ENCODE assay signal across 23 cellular contexts in the genomic region with DNA sequence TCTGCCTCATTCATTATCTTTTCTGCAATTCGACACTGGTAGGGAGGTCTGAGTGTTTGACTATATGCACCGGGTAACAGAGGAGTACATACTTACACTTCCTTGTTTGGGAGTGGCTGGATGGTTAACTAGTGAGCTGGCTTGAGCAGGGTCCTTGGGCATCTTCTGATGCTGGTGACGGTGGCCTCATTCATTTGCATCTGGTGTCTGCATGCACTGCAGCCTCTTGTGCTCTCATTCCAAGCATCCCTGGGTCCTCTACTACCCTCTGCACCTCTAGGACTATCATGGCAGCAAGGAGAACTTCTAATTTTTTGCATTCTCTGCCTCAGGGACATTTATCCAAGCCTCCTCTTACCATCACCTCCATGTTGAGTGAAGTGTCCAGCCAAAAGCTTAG.
DNase-seq lines count a peak whose midpoint lies in the region; ATAC-seq and TF ChIP-seq lines count a peak whose summit lies in the region.
"Had no signal": no experiment of that assay in that cellular context is flagged by ENCODE, and none has a peak within 500 bp of the region (broad histone marks: within the 10 kb centered on the region; RNA-seq: fewer than 3 reads in every experiment).

No MANE protein-coding gene starts in this region.

- no peaks in the 10 kb centered on the region for H3K27me3 ChIP-seq in PC-3 (ENCODE audit: low read length)
- H3K27me3 ChIP-seq in CD8-positive, alpha-beta memory T cell (ENCODE audit: insufficient read depth, low read length, poor library complexity, severe bottlenecking): no peaks in the 10 kb centered on the region

- H3K27ac ChIP-seq in PC-3 (ENCODE audit: low read length): no peak overlapping the region
- no peak overlapping the region for H3K27ac ChIP-seq in CD8-positive, alpha-beta memory T cell (ENCODE audit: low read depth, low read length)
- H3K27ac ChIP-seq: KMS-11 had no signal

- no peak overlapping the region for H3K4me3 Mint-ChIP-seq in CD8-positive, alpha-beta memory T cell
- H3K4me3 Mint-ChIP-seq: CD8-positive, alpha-beta T cell; H9; HFFc6; T-helper 1 cell treated with Interleukin-12 subunit alpha and Interleukin-12 subunit beta and Interleukin-4 antibody, amounts not matched to agents 30 μg/mL and 1 μg/mL, for 36 hours had no signal

- peaks cover 0 to 12% (median 4%) of the 10 kb centered on the region in 5 donors for H3K9me3 Mint-ChIP-seq in CD8-positive, alpha-beta memory T cell
- H3K9me3 Mint-ChIP-seq: CD8-positive, alpha-beta T cell; H9; HFFc6; T-helper 1 cell treated with Interleukin-12 subunit alpha and Interleukin-12 subunit beta and Interleukin-4 antibody, amounts not matched to agents 30 μg/mL and 1 μg/mL, for 36 hours had no signal

- H3K4me2 ChIP-seq in PC-3 (ENCODE audit: low read length): no peak overlapping the region
- H3K4me2 ChIP-seq: KMS-11 had no signal

- no peaks in the 10 kb centered on the region for H3K4me1 Mint-ChIP-seq in CD8-positive, alpha-beta memory T cell

- no peak for TF ChIP-seq CTCF in PC-3 (conservative IDR thresholded peaks at IDR 0.05; ENCODE audit: low read depth, low read length)

- no peaks in the 10 kb centered on the region for H3F3A ChIP-seq in PC-3 (ENCODE audit: low read length, unreplicated experiment)

- no TSS peak for BruUV-seq in PC-3 (replicated peaks; lab: Mats Ljungman, UMichigan)

- H3K9me2 ChIP-seq in PC-3 (replicated peaks; ENCODE audit: low read length): no peaks in the 10 kb centered on the region

- H3K36me3 Mint-ChIP-seq in CD8-positive, alpha-beta memory T cell: no peaks in the 10 kb centered on the region
- H3K36me3 Mint-ChIP-seq: CD8-positive, alpha-beta T cell had no signal

- no peaks in the 10 kb centered on the region for H3K4me1 ChIP-seq in PC-3 (ENCODE audit: insufficient read depth, low read length)
- H3K4me1 ChIP-seq in CD8-positive, alpha-beta memory T cell (ENCODE audit: insufficient read depth, low read length): no peaks in the 10 kb centered on the region

- H2AFZ ChIP-seq in PC-3 (ENCODE audit: low read length): no peak overlapping the region

- H3K4me3 ChIP-seq in PC-3 (ENCODE audit: low read length): no peak overlapping the region
- no peak overlapping the region for H3K4me3 ChIP-seq in CD8-positive, alpha-beta memory T cell (ENCODE audit: low read length)

- H3K36me3 ChIP-seq in PC-3 (ENCODE audit: low read depth, low read length): no peaks in the 10 kb centered on the region
- no peaks in the 10 kb centered on the region for H3K36me3 ChIP-seq in CD8-positive, alpha-beta memory T cell (ENCODE audit: insufficient read depth, low read length)

- H4K20me1 ChIP-seq in PC-3 (ENCODE audit: low read length): no peaks in the 10 kb centered on the region

- H3K27me3 Mint-ChIP-seq in CD8-positive, alpha-beta memory T cell: peaks cover 0 to under 1% of the 10 kb centered on the region in 2 donors

- DNase-seq in DMS79 (lab: John Stamatoyannopoulos, UW) (peak; percentile 9), DMS79 treated with DMSO at 0.1 percent for 48 hours (lab: John Stamatoyannopoulos, UW) (no peak), HT1080 (ENCODE audit: low read depth) (peak; percentile 7), PC-3 (peak; percentile 35), retina (peak; percentile 30), ecto neural progenitor cell (ENCODE audit: low spot score) (no peak)
- no peak for DNase-seq in CD8-positive, alpha-beta memory T cell
- DNase-seq: 8988T; C1 segment of cervical spinal cord; CD8-positive, alpha-beta T cell; DND-41; H9; HFFc6; NCI-H1092 treated with DMSO at 0.1 percent for 48 hours; NCI-H1694; NCI-H2081 treated with DMSO at 0.1 percent for 48 hours; NCI-H82; OCI-M1; SHP77 had no signal

- ATAC-seq in PC-3 (peak; percentile 42; the same call in 1 of the 2 replicates), HG03342 (IDR thresholded peaks at IDR 0.05; ENCODE audit: unreplicated experiment) (no peak)
- ATAC-seq: CD8-positive, alpha-beta T cell; HepG2 had no signal

- no peaks in the 10 kb centered on the region for H3K79me2 ChIP-seq in PC-3 (ENCODE audit: low read length)

- POLR2A ChIA-PET in PC-3 (lab: Charles Lee; ENCODE audit: unreplicated experiment): no interaction called here
- POLR2A ChIA-PET in CD8-positive, alpha-beta memory T cell (lab: Charles Lee): no interaction called here

- no peaks in the 10 kb centered on the region for H3K9me3 ChIP-seq in PC-3 (ENCODE audit: low read length)
- no peaks in the 10 kb centered on the region for H3K9me3 ChIP-seq in CD8-positive, alpha-beta memory T cell (ENCODE audit: low read length)

- intact Hi-C loops in PC-3 (cut with micrococcal nuclease): no loop called here

- H3K27ac Mint-ChIP-seq in CD8-positive, alpha-beta memory T cell: no peak overlapping the region
- H3K27ac Mint-ChIP-seq: CD8-positive, alpha-beta T cell; H9; HFFc6; T-helper 1 cell treated with Interleukin-12 subunit alpha and Interleukin-12 subunit beta and Interleukin-4 antibody, amounts not matched to agents 30 μg/mL and 1 μg/mL, for 36 hours had no signal

- CTCF ChIA-PET in PC-3 (lab: Charles Lee): no interaction called here
- CTCF ChIA-PET in CD8-positive, alpha-beta memory T cell (lab: Charles Lee): no interaction called here

- H3K9ac ChIP-seq in PC-3 (ENCODE audit: low read length): no peak overlapping the region
- H3K9ac ChIP-seq: KMS-11 had no signal

Comparison
In these comparisons a context has a peak if more than half of its experiments do, and no peak if none do; other contexts are left out.
1. DNase-seq: peak in DMS79 (single experiment), HT1080 (single experiment), PC-3 (single experiment) and retina (single experiment); none in DMS79 treated with DMSO at 0.1 percent for 48 hours (single experiment), CD8-positive, alpha-beta memory T cell (0 of 5) and ecto neural progenitor cell (single experiment).